ENCODE assay signal across 8 cellular contexts in the genomic region with DNA sequence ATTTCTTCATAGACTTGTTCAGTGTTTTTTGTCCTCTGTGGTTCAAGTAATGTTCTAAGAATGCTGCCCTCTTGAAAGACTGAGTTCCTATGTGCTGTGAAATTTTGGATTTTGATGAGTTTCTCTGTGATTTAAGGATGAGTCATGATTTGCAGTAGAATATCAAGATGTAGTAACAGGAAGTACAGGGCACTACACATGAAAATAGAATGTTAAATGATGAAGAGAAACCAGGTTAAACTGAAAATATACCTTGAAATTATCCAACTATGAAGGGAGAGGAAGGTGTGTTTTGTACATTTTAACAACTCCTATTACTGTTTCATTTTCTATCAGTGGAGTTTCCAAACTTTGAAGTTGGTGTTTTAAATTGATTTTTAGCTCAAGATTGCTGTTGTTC. TPM values are rescaled to one million over a fixed set of nuclear protein-coding genes. Genes with fewer than 3 reads are reported as not detected.
DNase-seq lines count a peak whose midpoint lies in the region; ATAC-seq and TF ChIP-seq lines count a peak whose summit lies in the region.

No MANE protein-coding gene starts in this region.

- H3K36me3 ChIP-seq in HEK293 (ENCODE audit: control insufficient read depth in 2 of 2, insufficient read depth in 1 of 2, low read length in 2 of 2) (no peaks in the 10 kb centered on the region; a peak in 1 of 3 replicates), mucosa of descending colon (ENCODE audit: low read depth) (no peaks in the 10 kb centered on the region)

- H3K27ac ChIP-seq in HEK293 (ENCODE audit: extremely low read depth, low read depth, low read length): no peak overlapping the region

- no peak overlapping the region for H3K4me3 ChIP-seq in HEK293 (ENCODE audit: low read depth, low read length)
- no peak overlapping the region for H3K4me3 ChIP-seq in mucosa of descending colon

- no peaks in the 10 kb centered on the region for H3K27me3 Mint-ChIP-seq in activated CD4-positive, alpha-beta memory T cell treated with anti-CD3 and anti-CD28 coated beads for 36 hours

- H3K9me3 Mint-ChIP-seq in activated CD4-positive, alpha-beta memory T cell treated with anti-CD3 and anti-CD28 coated beads for 36 hours: peaks cover 4% of the 10 kb centered on the region

- H3K36me3 Mint-ChIP-seq in activated CD4-positive, alpha-beta memory T cell treated with anti-CD3 and anti-CD28 coated beads for 36 hours: peaks cover 19% of the 10 kb centered on the region

- CTCF ChIA-PET in HEK293 (lab: Yijun Ruan, JAX): interaction anchor here (0.6 to 1.6 kb wide), 3 partner anchors 16 to 168 kb away, joined by 4 to 8 read pairs (median 4); no protein-coding TSS in a partner anchor
- CTCF ChIA-PET in activated CD4-positive, alpha-beta memory T cell treated with anti-CD3 and anti-CD28 coated beads for 36 hours (lab: Charles Lee): interaction anchor here (1.0 to 2.7 kb wide), 4 partner anchors 10 to 23 kb away, joined by 3 to 13 read pairs (median 8); no protein-coding TSS in a partner anchor

- intact Hi-C loops in activated CD4-positive, alpha-beta memory T cell treated with anti-CD3 and anti-CD28 coated beads for 36 hours (cut with micrococcal nuclease): loop anchor here (1.0 to 10.0 kb wide), 8 partner anchors 8 to 372 kb away; partner anchors contain the start of gene SNRPF
- intact Hi-C loops in mucosa of descending colon (cut with DNase I, micrococcal nuclease): no loop called here

- H3K4me1 Mint-ChIP-seq in activated CD4-positive, alpha-beta memory T cell treated with anti-CD3 and anti-CD28 coated beads for 36 hours (ENCODE audit: low read depth): peaks cover 59% of the 10 kb centered on the region

- peak overlapping the region; percentile 31 for H3K4me3 Mint-ChIP-seq in activated CD4-positive, alpha-beta memory T cell treated with anti-CD3 and anti-CD28 coated beads for 36 hours

- no peaks in the 10 kb centered on the region for H3K9me3 ChIP-seq in HEK293 (ENCODE audit: control insufficient read depth, insufficient read depth, low read depth, low read length)
- H3K9me3 ChIP-seq in mucosa of descending colon: no peaks in the 10 kb centered on the region

- H3K4me1 ChIP-seq in HEK293 (ENCODE audit: control insufficient read depth, insufficient read depth, low read length) (0 out of 2 replicates have a peak, but pooled peaks cover 4% of the 10 kb centered on the region), mucosa of descending colon (ENCODE audit: low read depth) (peaks cover 3% of the 10 kb centered on the region)

- DNase-seq in AG08395 (ENCODE audit: low spot score): peak; percentile 73
- DNase-seq in activated CD4-positive, alpha-beta memory T cell treated with anti-CD3 and anti-CD28 coated beads for 36 hours: no peak
- peak; percentile 70 for DNase-seq in glomerular visceral epithelial cell (ENCODE audit: extremely low spot score)
- no peak for DNase-seq in mucosa of descending colon
- DNase-seq in ureter (ENCODE audit: low spot score): no peak
- no peak for DNase-seq in stimulated activated CD4-positive, alpha-beta T cell treated with anti-CD3 and anti-CD28 coated beads, Interleukin-1b, Interleukin-23, amount 100 ng/mL, for 48 hours

- POLR2A ChIA-PET in HEK293 (lab: Yijun Ruan, JAX): no interaction called here
- POLR2A ChIA-PET in activated CD4-positive, alpha-beta memory T cell treated with anti-CD3 and anti-CD28 coated beads for 36 hours (lab: Charles Lee): interaction anchor here (0.7 to 2.6 kb wide), 6 partner anchors 9 to 163 kb away, joined by 3 to 16 read pairs (median 5); partner anchors contain the start of gene LTA4H

- TF ChIP-seq CTCF in HEK293 (tag by site-specific recombination; IDR thresholded peaks at IDR 0.05) (no peak), mucosa of descending colon (IDR thresholded peaks at IDR 0.05) (no peak)

- H3K27ac Mint-ChIP-seq in activated CD4-positive, alpha-beta memory T cell treated with anti-CD3 and anti-CD28 coated beads for 36 hours: peak overlapping the region; percentile 73

- ATAC-seq in mucosa of descending colon: no peak
- ATAC-seq in GM18498 (IDR thresholded peaks at IDR 0.05; ENCODE audit: unreplicated experiment): no peak

TF ChIP-seq in HEK293, 187 proteins besides CTCF, POLR2A, EP300 and RAD21:
- TF ChIP-seq ZNF132 (tag by site-specific recombination; IDR thresholded peaks at IDR 0.05; ENCODE audit: borderline replicate concordance) (no peak), MEIS1 (CRISPR knock-in tag; IDR thresholded peaks at IDR 0.05; ENCODE audit: borderline replicate concordance) (no peak), ZNF654 (tag by site-specific recombination; IDR thresholded peaks at IDR 0.05; ENCODE audit: low read depth) (peak; percentile 2; the same call in 1 of the 2 replicates)

RNA-seq across cellular contexts. Expression of gene ELK3, which starts 4.8 kb away (rescaled TPM):
- 10 to 100 TPM; 23.9 to 24.1 TPM for total RNA-seq in activated CD4-positive, alpha-beta memory T cell treated with anti-CD3 and anti-CD28 coated beads for 36 hours
- total RNA-seq in mucosa of descending colon: 10 to 100 TPM in 2 of 3 donors, 1 to 10 TPM in 1; 7.6 to 17.2 (median 12.0) TPM
- 41.7 TPM for total RNA-seq in ureter

Comparison
In these comparisons a context has a peak if more than half of its experiments do, and no peak if none do; other contexts are left out.
1. DNase-seq: peak in AG08395 (single experiment) and glomerular visceral epithelial cell (single experiment); none in activated CD4-positive, alpha-beta memory T cell treated with anti-CD3 and anti-CD28 coated beads for 36 hours (single experiment), mucosa of descending colon (0 of 3), ureter (single experiment) and stimulated activated CD4-positive, alpha-beta T cell treated with anti-CD3 and anti-CD28 coated beads, Interleukin-1b, Interleukin-23, amount 100 ng/mL, for 48 hours (single experiment).